In genomic region chr11:45803981-45804805, GRCh38 we compare ENCODE assay signal across 1 cellular context.
TF ChIP-seq lines count a peak whose summit lies in the region.

No MANE protein-coding gene starts in this region.

TF ChIP-seq in HepG2, 621 proteins besides CTCF, POLR2A, EP300 and RAD21 (continued from another document and continues in another):
- TF ChIP-seq THAP8 (CRISPR knock-in tag; IDR thresholded peaks at IDR 0.05; ENCODE audit: borderline replicate concordance): 0 out of 2 replicates have a peak, but pooled peaks have one; percentile 5
- peak; percentile 30; the same call in 1 of the 2 replicates for TF ChIP-seq KLF12 (CRISPR knock-in tag; IDR thresholded peaks at IDR 0.05; ENCODE audit: borderline replicate concordance)
- TF ChIP-seq MYPOP (CRISPR knock-in tag; IDR thresholded peaks at IDR 0.05): peak; percentile 76
- TF ChIP-seq ZNF563 (CRISPR knock-in tag; IDR thresholded peaks at IDR 0.05): peak; percentile 67
- TF ChIP-seq AGO2 (optimal IDR thresholded peaks at IDR 0.05; ENCODE audit: low read depth, low read length): peak; percentile 48
- no peak for TF ChIP-seq HOXA9 (CRISPR knock-in tag; IDR thresholded peaks at IDR 0.05; ENCODE audit: borderline replicate concordance)
- TF ChIP-seq FLYWCH1 (CRISPR knock-in tag; IDR thresholded peaks at IDR 0.05): no peak
- TF ChIP-seq MTERF4 (CRISPR knock-in tag; IDR thresholded peaks at IDR 0.05): 0 out of 2 replicates have a peak, but pooled peaks have one; percentile 29
- no peak for TF ChIP-seq HOXA5 (CRISPR knock-in tag; IDR thresholded peaks at IDR 0.05)
- no peak for TF ChIP-seq AFF4 (CRISPR knock-in tag; IDR thresholded peaks at IDR 0.05)
- no peak for TF ChIP-seq ZNF343 (CRISPR knock-in tag; IDR thresholded peaks at IDR 0.05)
- peak; percentile 60 for TF ChIP-seq ZNF501 (CRISPR knock-in tag; IDR thresholded peaks at IDR 0.05)
- 0 out of 2 replicates have a peak, but pooled peaks have one; percentile 65 for TF ChIP-seq ZNF598 (CRISPR knock-in tag; IDR thresholded peaks at IDR 0.05; ENCODE audit: borderline replicate concordance)
- TF ChIP-seq SALL1 (CRISPR knock-in tag; IDR thresholded peaks at IDR 0.05): peak; percentile 50
- TF ChIP-seq MXD1 (CRISPR knock-in tag; IDR thresholded peaks at IDR 0.05): 0 out of 2 replicates have a peak, but pooled peaks have one; percentile 53
- no peak for TF ChIP-seq MXI1 (IDR thresholded peaks at IDR 0.05; ENCODE audit: borderline replicate concordance, low read depth, low read length)
- no peak for TF ChIP-seq ATRX (CRISPR knock-in tag; IDR thresholded peaks at IDR 0.05; ENCODE audit: borderline replicate concordance)
- peak; percentile 44; the same call in 1 of the 2 replicates for TF ChIP-seq ELF4 (CRISPR knock-in tag; IDR thresholded peaks at IDR 0.05; ENCODE audit: borderline replicate concordance)
- peak; percentile 77; the same call in 1 of the 2 replicates for TF ChIP-seq ZNF772 (CRISPR knock-in tag; IDR thresholded peaks at IDR 0.05)
- 0 out of 2 replicates have a peak, but pooled peaks have one; percentile 41 for TF ChIP-seq ARID5B (CRISPR knock-in tag; IDR thresholded peaks at IDR 0.05)
- peak; percentile 22; the same call in 1 of the 2 replicates for TF ChIP-seq ZNF768 (CRISPR knock-in tag; IDR thresholded peaks at IDR 0.05)
- peak; percentile 11 for TF ChIP-seq IKZF4 (CRISPR knock-in tag; IDR thresholded peaks at IDR 0.05; ENCODE audit: borderline replicate concordance, low read depth, not compliant biosample characterization)
- 0 out of 2 replicates have a peak, but pooled peaks have one; percentile 4 for TF ChIP-seq ZNF614 (CRISPR knock-in tag; IDR thresholded peaks at IDR 0.05; ENCODE audit: borderline replicate concordance)
- no peak for TF ChIP-seq ZNF235 (CRISPR knock-in tag; IDR thresholded peaks at IDR 0.05; ENCODE audit: borderline replicate concordance)
- peak; percentile 55; the same call in 1 of the 2 replicates for TF ChIP-seq ZNF274 (CRISPR knock-in tag; IDR thresholded peaks at IDR 0.05)
- peak; percentile 64 for TF ChIP-seq ZFY (CRISPR knock-in tag; IDR thresholded peaks at IDR 0.05)
- TF ChIP-seq TFDP2 (CRISPR knock-in tag; IDR thresholded peaks at IDR 0.05): no peak
- 0 out of 2 replicates have a peak, but pooled peaks have one; percentile 7 for TF ChIP-seq MEIS2 (CRISPR knock-in tag; IDR thresholded peaks at IDR 0.05)
- TF ChIP-seq GMEB2 (CRISPR knock-in tag; IDR thresholded peaks at IDR 0.05; ENCODE audit: low read depth): no peak
- TF ChIP-seq ZFYVE20 (CRISPR knock-in tag; IDR thresholded peaks at IDR 0.05; ENCODE audit: borderline replicate concordance, low read depth): no peak
- peak; percentile 24; the same call in 1 of the 2 replicates for TF ChIP-seq LBX2 (CRISPR knock-in tag; IDR thresholded peaks at IDR 0.05; ENCODE audit: borderline replicate concordance)
- TF ChIP-seq RXRB (CRISPR knock-in tag; IDR thresholded peaks at IDR 0.05; ENCODE audit: borderline replicate concordance): 0 out of 2 replicates have a peak, but pooled peaks have one; percentile 16
- TF ChIP-seq ZNF639 (CRISPR knock-in tag; conservative IDR thresholded peaks at IDR 0.05): no peak
- no peak for TF ChIP-seq CBX1 (IDR thresholded peaks at IDR 0.05; ENCODE audit: low read depth)
- TF ChIP-seq TAF1 (CRISPR knock-in tag; IDR thresholded peaks at IDR 0.05): 0 out of 2 replicates have a peak, but pooled peaks have one; percentile 17
- TF ChIP-seq SMYD3 (CRISPR knock-in tag; IDR thresholded peaks at IDR 0.05): no peak
- TF ChIP-seq KLF6 (CRISPR knock-in tag; IDR thresholded peaks at IDR 0.05): no peak
- peak; percentile 20; the same call in 1 of the 2 replicates for TF ChIP-seq ZSCAN31 (CRISPR knock-in tag; IDR thresholded peaks at IDR 0.05; ENCODE audit: low read depth)
- TF ChIP-seq ELF1 (CRISPR knock-in tag; IDR thresholded peaks at IDR 0.05): peak; percentile 39; the same call in 1 of the 2 replicates
- TF ChIP-seq MYC (CRISPR knock-in tag; IDR thresholded peaks at IDR 0.05; ENCODE audit: borderline replicate concordance): peak; percentile 60; the same call in 1 of the 2 replicates
- peak; percentile 57 for TF ChIP-seq TBX2 (CRISPR knock-in tag; IDR thresholded peaks at IDR 0.05; ENCODE audit: borderline replicate concordance)
- no peak for TF ChIP-seq ZNF512 (CRISPR knock-in tag; IDR thresholded peaks at IDR 0.05)
- TF ChIP-seq ZNF556 (CRISPR knock-in tag; IDR thresholded peaks at IDR 0.05; ENCODE audit: borderline replicate concordance): 0 out of 2 replicates have a peak, but pooled peaks have one; percentile 17
- TF ChIP-seq ZNF790 (CRISPR knock-in tag; IDR thresholded peaks at IDR 0.05; ENCODE audit: borderline replicate concordance): peak; percentile 78; the same call in 1 of the 2 replicates
- TF ChIP-seq ZFP36L1 (CRISPR knock-in tag; IDR thresholded peaks at IDR 0.05): 0 out of 2 replicates have a peak, but pooled peaks have one; percentile 38
- TF ChIP-seq NONO (IDR thresholded peaks at IDR 0.05): no peak
- TF ChIP-seq NONO (CRISPR knock-in tag; conservative IDR thresholded peaks at IDR 0.05): no peak
